Comparison of ENCODE assay signal across 9 cellular contexts in the genomic region with DNA sequence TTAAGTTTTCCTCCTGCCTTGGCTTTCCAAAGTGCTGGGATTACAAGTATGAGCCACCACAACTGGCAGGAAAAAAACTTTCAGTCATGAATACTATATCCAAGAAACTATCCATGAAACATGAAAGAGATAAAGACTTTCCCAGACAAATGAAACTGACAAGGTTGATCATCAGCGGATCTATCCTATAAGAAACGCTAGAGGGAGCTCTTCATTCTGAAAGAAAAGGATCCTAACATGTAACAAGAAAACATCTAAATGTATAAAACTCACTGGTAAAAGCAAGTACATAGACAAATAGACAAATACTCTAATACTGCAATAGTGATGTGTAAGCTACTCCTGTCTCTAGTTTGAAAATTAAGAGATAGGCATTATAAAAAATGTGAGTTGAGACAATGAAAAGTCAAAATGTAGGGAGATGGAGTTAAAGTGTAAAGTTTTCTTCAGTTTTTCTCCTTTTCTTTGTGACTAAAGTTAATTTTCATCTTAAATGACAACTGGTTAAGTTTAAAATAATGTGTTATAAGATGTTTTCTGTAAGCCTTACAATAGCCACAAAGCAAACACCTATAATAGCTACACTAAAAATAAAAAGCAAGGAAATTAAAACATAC.
A peak's percentile ranks its signal among the peaks of the same experiment; 100 is the strongest.
DNase-seq lines count a peak whose midpoint lies in the region; ATAC-seq, FAIRE-seq and TF ChIP-seq lines count a peak whose summit lies in the region.
"Had no signal": no experiment of that assay in that cellular context is flagged by ENCODE, and none has a peak within 500 bp of the region (broad histone marks: within the 10 kb centered on the region; RNA-seq: fewer than 3 reads in every experiment).

No MANE protein-coding gene starts in this region.

- no peak for TF ChIP-seq POLR2A in adrenal gland (IDR thresholded peaks at IDR 0.05)

- H3K4me1 ChIP-seq in adrenal gland (replicated peaks in 1 of 2) = peaks cover 0 to 5% of the 10 kb centered on the region in 2 donors

- no peak overlapping the region for H3K4me3 ChIP-seq in adrenal gland
- H3K4me3 ChIP-seq in kidney epithelial cell (ENCODE audit: low read depth, low read length) = no peak overlapping the region

- peaks cover 16% of the 10 kb centered on the region for H3K27me3 Mint-ChIP-seq in T-helper 2 cell treated with Interferon-gamma antibody and Interleukin-4, amounts not matched to agents 5 μg/mL and 100 μg/mL, for 36 hours (ENCODE audit: low read depth)

- H3K27me3 ChIP-seq in adrenal gland = no peaks in the 10 kb centered on the region
- H3K27me3 ChIP-seq in kidney epithelial cell (ENCODE audit: control insufficient read depth, insufficient read depth, low read length) = peaks cover 16% of the 10 kb centered on the region

- peak; percentile 11 to 61 (median 44) for TF ChIP-seq CTCF in adrenal gland (IDR thresholded peaks at IDR 0.05)
- peak; percentile 57 for TF ChIP-seq CTCF in kidney epithelial cell (IDR thresholded peaks at IDR 0.05; ENCODE audit: insufficient read depth, low read length, poor library complexity, severe bottlenecking)

- ATAC-seq in HG03342 (IDR thresholded peaks at IDR 0.05; ENCODE audit: unreplicated experiment) (no peak), HG02852 (IDR thresholded peaks at IDR 0.05; ENCODE audit: unreplicated experiment) (no peak), HG02623 (IDR thresholded peaks at IDR 0.05; ENCODE audit: unreplicated experiment) (no peak)

- no peak overlapping the region for H3K27ac Mint-ChIP-seq in T-helper 2 cell treated with Interferon-gamma antibody and Interleukin-4, amounts not matched to agents 5 μg/mL and 100 μg/mL, for 36 hours

- no peak overlapping the region for H3K27ac ChIP-seq in adrenal gland

- H3K4me3 Mint-ChIP-seq in T-helper 2 cell treated with Interferon-gamma antibody and Interleukin-4, amounts not matched to agents 5 μg/mL and 100 μg/mL, for 36 hours = no peak overlapping the region
- H3K4me3 Mint-ChIP-seq: naive thymus-derived CD8-positive, alpha-beta T cell had no signal

- WGBS in adrenal gland, 4 donors = 3 to 11% (median 6%) methylated on average over 2 of the region's 2 CpGs

- H3K36me3 Mint-ChIP-seq in T-helper 2 cell treated with Interferon-gamma antibody and Interleukin-4, amounts not matched to agents 5 μg/mL and 100 μg/mL, for 36 hours (ENCODE audit: low read depth) = no peaks in the 10 kb centered on the region
- H3K36me3 Mint-ChIP-seq: naive thymus-derived CD8-positive, alpha-beta T cell had no signal

- DNase-seq in MV-4-11 (lab: John Stamatoyannopoulos, UW) (peak; percentile 53), adrenal gland (no peak), kidney epithelial cell (ENCODE audit: low read depth) (no peak)
- no peak for DNase-seq in T-helper 2 cell treated with Interferon-gamma antibody and Interleukin-4, amounts not matched to agents 5 μg/mL and 100 μg/mL, for 36 hours (ENCODE audit: low spot score)

- H3K36me3 ChIP-seq in adrenal gland (replicated peaks in 1 of 2) (no peaks in the 10 kb centered on the region), kidney epithelial cell (ENCODE audit: control insufficient read depth, insufficient read depth, low read length) (no peaks in the 10 kb centered on the region)

- H3K9me3 ChIP-seq in adrenal gland (replicated peaks in 1 of 3) = no peaks in the 10 kb centered on the region

- intact Hi-C loops in adrenal gland (cut with DNase I) = loop anchor here (5.0 kb wide), 2 partner anchors 96 to 111 kb away; partner anchors contain the start of gene BCL6B (in 1 of the 2)

- peak; percentile 95 for FAIRE-seq in G401.6 (lab: Jason Lieb, UNC)

- H3K4me1 Mint-ChIP-seq in T-helper 2 cell treated with Interferon-gamma antibody and Interleukin-4, amounts not matched to agents 5 μg/mL and 100 μg/mL, for 36 hours (ENCODE audit: low read depth) = peaks cover 27% of the 10 kb centered on the region

- H3K9me3 Mint-ChIP-seq in T-helper 2 cell treated with Interferon-gamma antibody and Interleukin-4, amounts not matched to agents 5 μg/mL and 100 μg/mL, for 36 hours = no peaks in the 10 kb centered on the region
- H3K9me3 Mint-ChIP-seq: naive thymus-derived CD8-positive, alpha-beta T cell had no signal
